In the genomic region with DNA sequence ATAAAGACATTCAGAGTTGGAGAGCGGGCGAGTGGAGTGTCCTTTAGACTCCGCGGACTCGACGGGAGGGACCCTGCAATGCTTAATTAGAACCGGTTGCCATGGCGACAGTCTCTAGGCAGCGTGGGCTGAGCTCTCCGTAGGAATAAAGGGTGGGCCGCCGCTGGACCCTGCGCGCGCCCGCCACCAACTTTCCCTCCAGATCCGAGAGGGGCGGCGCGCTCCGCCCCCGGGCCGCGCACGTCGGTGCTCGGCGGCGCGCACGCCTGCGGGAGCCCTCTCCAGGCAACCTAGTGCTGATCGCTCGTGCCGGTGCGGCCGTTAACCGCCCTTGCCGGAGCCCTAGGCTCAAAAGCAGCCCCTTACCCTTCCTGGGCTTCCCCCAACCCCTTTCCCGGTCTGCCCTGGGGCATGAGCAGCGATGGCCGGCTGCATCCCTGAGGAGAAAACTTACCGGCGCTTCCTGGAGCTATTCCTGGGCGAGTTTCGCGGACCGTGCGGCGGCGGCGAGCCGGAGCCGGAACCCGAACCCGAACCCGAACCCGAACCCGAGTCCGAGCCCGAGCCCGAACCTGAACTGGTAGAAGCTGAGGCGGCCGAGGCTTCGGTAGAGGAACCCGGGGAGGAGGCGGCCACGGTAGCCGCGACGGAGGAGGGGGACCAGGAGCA, we compare ENCODE assay signal across 8 cellular contexts. TPM values are rescaled to one million over a fixed set of nuclear protein-coding genes. Genes with fewer than 3 reads are reported as not detected.
DNase-seq lines count a peak whose midpoint lies in the region; ATAC-seq and TF ChIP-seq lines count a peak whose summit lies in the region.

A gene (plus strand): TSS at position 278 of the 669 bp plus-strand sequence.

- no peak for ATAC-seq in HG02588 (IDR thresholded peaks at IDR 0.05; ENCODE audit: unreplicated experiment)

- H3K36me3 ChIP-seq in KMS-11 (ENCODE audit: insufficient read depth) = no peaks in the 10 kb centered on the region
- H3K36me3 ChIP-seq in Peyer's patch = no peaks in the 10 kb centered on the region
- no peaks in the 10 kb centered on the region for H3K36me3 ChIP-seq in neutrophil
- H3K36me3 ChIP-seq in tibial nerve = no peaks in the 10 kb centered on the region

- H3K4me2 ChIP-seq in KMS-11 = peak within 1 kb of the TSS; percentile 81

- H3K9me3 ChIP-seq in Peyer's patch (no peaks in the 10 kb centered on the region), neutrophil (no peaks in the 10 kb centered on the region), tibial nerve (no peaks in the 10 kb centered on the region)

- H3K27me3 ChIP-seq in KMS-11 (ENCODE audit: insufficient read depth, low read depth) (peaks cover 16% of the 10 kb centered on the region), Peyer's patch (no peaks in the 10 kb centered on the region), neutrophil (peaks cover 99% of the 10 kb centered on the region), tibial nerve (peaks cover 0 to 54% of the 10 kb centered on the region in 2 donors)

- DNase-seq in DMS53 treated with DMSO at 0.1 percent for 48 hours (lab: John Stamatoyannopoulos, UW; ENCODE audit: unreplicated experiment) (peak; percentile 59), Peyer's patch (peak in 2 of 3 donors; percentile 54 to 56), globus pallidus (ENCODE audit: low spot score) (peak; percentile 40), tibial nerve (ENCODE audit: low spot score in 2 of 2) (peak in 1 of 2 donors; percentile 9)
- DNase-seq in activated gamma-delta T cell treated with anti-CD3 and anti-CD28 coated beads, Interleukin-2, amount 50 U/mL, for 16 hours (ENCODE audit: low read depth) = peak; percentile 1

- peak within 1 kb of the TSS; percentile 99 for H2AFZ ChIP-seq in KMS-11 (ENCODE audit: low read depth)

- 0 to 2% methylated on average over 16 to 60 of the region's 71 CpGs for WGBS in tibial nerve, 2 donors

- no peaks in the 10 kb centered on the region for H4K20me1 ChIP-seq in KMS-11 (ENCODE audit: insufficient read depth)

- TF ChIP-seq CTCF in KMS-11 (conservative IDR thresholded peaks at IDR 0.05; ENCODE audit: low read depth, low read length) = no peak
- no peak for TF ChIP-seq CTCF in Peyer's patch (IDR thresholded peaks at IDR 0.05)
- no peak for TF ChIP-seq CTCF in neutrophil (IDR thresholded peaks at IDR 0.05)
- TF ChIP-seq CTCF in tibial nerve (IDR thresholded peaks at IDR 0.05) = no peak

- H3K9ac ChIP-seq in KMS-11 = peak within 1 kb of the TSS; percentile 22; the same call in 1 of the 2 replicates

- H3K4me3 ChIP-seq in KMS-11 (IDR thresholded peaks at IDR 0.05; ENCODE audit: insufficient read depth, low read depth, low read length) (peak within 1 kb of the TSS; percentile 29), Peyer's patch (peak within 1 kb of the TSS; percentile 35 to 64 (median 52)), neutrophil (ENCODE audit: low read depth in 1 of 2, low read length in 1 of 2) (peak within 1 kb of the TSS; percentile 35 to 60), tibial nerve (peak within 1 kb of the TSS; percentile 41 to 60 (median 52))

- no peaks in the 10 kb centered on the region for H3K79me2 ChIP-seq in KMS-11 (ENCODE audit: insufficient read depth, low read depth)

- H3K4me1 ChIP-seq in KMS-11 (ENCODE audit: low read depth, poor library complexity, severe bottlenecking) (no peaks in the 10 kb centered on the region), Peyer's patch (peaks cover 0 to 20% (median 13%) of the 10 kb centered on the region in 4 donors), neutrophil (ENCODE audit: control insufficient read depth in 1 of 2, insufficient read depth in 1 of 2, low read depth in 1 of 2, low read length in 1 of 2) (peaks cover 8 to 17% of the 10 kb centered on the region in 2 experiments), tibial nerve (peaks cover 0 to 22% (median 8%) of the 10 kb centered on the region in 4 donors)

- TF ChIP-seq POLR2A in Peyer's patch (IDR thresholded peaks at IDR 0.05) (no peak), tibial nerve (IDR thresholded peaks at IDR 0.05) (no peak)

- no peak for TF ChIP-seq EP300 in tibial nerve (IDR thresholded peaks at IDR 0.05)

- H3K27ac ChIP-seq in KMS-11 (no peak within 1 kb of the TSS), Peyer's patch (no peak within 1 kb of the TSS), neutrophil (no peak within 1 kb of the TSS), tibial nerve (no peak within 1 kb of the TSS)

RNA-seq across cellular contexts. Expression of the gene that starts here (rescaled TPM):
- total RNA-seq in Peyer's patch = under 1 TPM in 2 of 4 donors, not detected in 2; 0.13 to 0.18 TPM
- total RNA-seq in tibial nerve = under 1 TPM in 2 of 4 donors, not detected in 2; under 0.01 to 0.42 TPM

Comparison
In these comparisons a context has a peak if more than half of its experiments do, and no peak if none do; other contexts are left out.
1. Peak in DNase-seq and H3K4me3 ChIP-seq in Peyer's patch; RNA of the gene not detected or under 1 TPM.